In genomic region chrX:28133763-28134162, GRCh38 we compare ENCODE assay signal across 21 cellular contexts.
"Had no signal": no experiment of that assay in that cellular context is flagged by ENCODE, and none has a peak within 500 bp of the region (broad histone marks: within the 10 kb centered on the region; RNA-seq: fewer than 3 reads in every experiment).

No MANE protein-coding gene starts in this region.

- H3K27me3 ChIP-seq: body of pancreas, left lung, neural progenitor cell, spleen, tibial nerve had no signal

- H3K4me3 Mint-ChIP-seq: activated B cell treated with CpG ODN at 0.5 μM for 24 hours; activated CD8-positive, alpha-beta memory T cell treated with anti-CD3 and anti-CD28 coated beads, Interleukin-2, amount 10 ng/mL, durations not matched to agents 7 days and 5 days; activated CD8-positive, alpha-beta T cell treated with anti-CD3 and anti-CD28 coated beads, Interleukin-2, amount 10 ng/mL, durations not matched to agents 7 days and 5 days; activated naive CD8-positive, alpha-beta T cell; activated T-cell treated with anti-CD3 and anti-CD28 coated beads, Interleukin-2, amount 50 U/mL, for 72 hours; natural killer cell; neural progenitor cell had no signal

- H3K9me3 Mint-ChIP-seq: activated B cell treated with CpG ODN at 0.5 μM for 24 hours; activated T-cell treated with anti-CD3 and anti-CD28 coated beads, Interleukin-2, amount 50 U/mL, for 72 hours had no signal

- H3K4me2 ChIP-seq: neural progenitor cell had no signal

- H3K4me3 ChIP-seq: body of pancreas, left lung, lower lobe of right lung, neural progenitor cell, spleen, tibial nerve had no signal

- H3K9ac ChIP-seq: neural progenitor cell had no signal

- H3K4me1 ChIP-seq: body of pancreas, left lung, lower lobe of right lung, neural progenitor cell, spleen, tibial nerve had no signal

- H2AFZ ChIP-seq: neural progenitor cell had no signal

- H3K27ac Mint-ChIP-seq: activated B cell treated with CpG ODN at 0.5 μM for 24 hours; activated CD8-positive, alpha-beta memory T cell treated with anti-CD3 and anti-CD28 coated beads, Interleukin-2, amount 10 ng/mL, durations not matched to agents 7 days and 5 days; activated CD8-positive, alpha-beta T cell treated with anti-CD3 and anti-CD28 coated beads, Interleukin-2, amount 10 ng/mL, durations not matched to agents 7 days and 5 days; activated naive CD8-positive, alpha-beta T cell; activated T-cell treated with anti-CD3 and anti-CD28 coated beads, Interleukin-2, amount 50 U/mL, for 72 hours; natural killer cell; neural progenitor cell had no signal

- H3K4me1 Mint-ChIP-seq: activated B cell treated with CpG ODN at 0.5 μM for 24 hours; activated CD8-positive, alpha-beta memory T cell treated with anti-CD3 and anti-CD28 coated beads, Interleukin-2, amount 10 ng/mL, durations not matched to agents 7 days and 5 days; natural killer cell; neural progenitor cell had no signal

- H3K9me3 ChIP-seq: body of pancreas, left lung, lower lobe of right lung, tibial nerve had no signal

- H3K36me3 ChIP-seq: left lung, lower lobe of right lung, neural progenitor cell, spleen, tibial nerve had no signal

- H3K27ac ChIP-seq: body of pancreas, left lung, lower lobe of right lung, neural progenitor cell, spleen, tibial nerve had no signal

- DNase-seq: activated B cell treated with CpG ODN at 0.5 μM for 24 hours; activated CD4-positive, alpha-beta T cell treated with anti-CD3 and anti-CD28 coated beads, Interleukin-2, amount 50 U/mL, for 1 hour; activated CD8-positive, alpha-beta memory T cell treated with anti-CD3 and anti-CD28 coated beads, Interleukin-2, amount 10 ng/mL, durations not matched to agents 7 days and 5 days; activated CD8-positive, alpha-beta T cell treated with anti-CD3 and anti-CD28 coated beads, Interleukin-2, amount 10 ng/mL, durations not matched to agents 7 days and 5 days; activated naive CD4-positive, alpha-beta T cell treated with Interleukin-2 at 50 U/mL for 16 hours; activated T-cell treated with anti-CD3 and anti-CD28 coated beads, Interleukin-2, amount 50 U/mL, for 72 hours; anterior cingulate cortex; body of pancreas; effector CD8-positive, alpha-beta T cell; kidney glomerular epithelial cell; left lung; lower lobe of right lung; mesenchymal stem cell; natural killer cell; occipital lobe; right cardiac atrium; spleen; stimulated activated naive CD4-positive, alpha-beta T cell had no signal

- H3K27me3 Mint-ChIP-seq: activated B cell treated with CpG ODN at 0.5 μM for 24 hours; activated CD8-positive, alpha-beta memory T cell treated with anti-CD3 and anti-CD28 coated beads, Interleukin-2, amount 10 ng/mL, durations not matched to agents 7 days and 5 days; activated naive CD8-positive, alpha-beta T cell had no signal

- ATAC-seq: activated CD8-positive, alpha-beta memory T cell treated with anti-CD3 and anti-CD28 coated beads, Interleukin-2, amount 10 ng/mL, durations not matched to agents 7 days and 5 days; activated CD8-positive, alpha-beta T cell treated with anti-CD3 and anti-CD28 coated beads, Interleukin-2, amount 10 ng/mL, durations not matched to agents 7 days and 5 days; activated T-cell treated with anti-CD3 and anti-CD28 coated beads, Interleukin-2, amount 50 U/mL, for 72 hours; body of pancreas; left lung; lower lobe of right lung; natural killer cell; right cardiac atrium had no signal
